In the genomic region with DNA sequence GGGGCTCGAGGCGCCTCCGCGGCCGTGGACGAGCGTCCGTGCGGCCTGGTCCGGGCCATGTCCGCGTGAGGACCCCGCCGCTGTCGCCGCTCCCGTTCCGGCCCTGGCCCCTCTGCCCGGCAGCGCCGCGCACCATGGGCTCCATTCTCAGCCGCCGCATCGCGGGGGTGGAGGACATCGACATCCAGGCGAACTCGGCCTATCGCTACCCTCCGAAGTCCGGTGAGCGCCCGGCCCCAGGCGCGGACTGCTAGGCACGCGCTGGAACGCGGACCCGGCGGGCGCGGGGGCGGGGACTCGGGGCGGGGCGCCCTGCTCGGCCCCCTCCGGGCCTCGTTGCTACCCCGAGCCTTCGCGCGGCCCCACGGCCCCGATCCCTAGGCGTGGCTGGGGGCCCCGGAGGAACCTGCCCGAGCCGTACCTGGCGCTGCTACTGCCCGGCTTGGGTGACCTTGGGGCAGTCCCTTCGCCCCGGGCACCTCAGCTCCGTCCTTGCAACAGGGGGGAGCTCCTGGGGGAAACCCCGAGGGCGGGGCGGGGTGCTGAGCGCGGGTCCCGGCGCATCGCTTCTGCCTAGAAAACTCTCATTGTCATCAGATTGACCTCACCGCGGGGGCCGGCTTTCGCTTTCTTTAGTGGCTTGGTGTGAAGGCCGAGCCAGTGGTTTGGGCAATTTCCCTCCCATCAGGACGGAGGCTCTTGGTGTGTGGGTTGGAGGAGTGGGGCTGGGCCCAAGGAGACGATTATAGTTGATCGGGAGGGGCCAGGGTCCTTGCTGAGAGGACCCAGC, we compare ENCODE assay signal across 1 cellular context.
A peak's percentile ranks its signal among the peaks of the same experiment; 100 is the strongest.
TF ChIP-seq lines count a peak whose summit lies in the region.

No MANE protein-coding gene starts in this region.

TF ChIP-seq in HepG2, 621 proteins besides CTCF, POLR2A, EP300 and RAD21 (continued from another document):
- 0 out of 2 replicates have a peak, but pooled peaks have one; percentile 3 for TF ChIP-seq HOXA5 (CRISPR knock-in tag; IDR thresholded peaks at IDR 0.05)
- no peak for TF ChIP-seq ZNF343 (CRISPR knock-in tag; IDR thresholded peaks at IDR 0.05)
- TF ChIP-seq PRPF4 (IDR thresholded peaks at IDR 0.05; ENCODE audit: low read depth, low read length, poor library complexity, severe bottlenecking): no peak
- no peak; the same call in 1 of the 2 replicates for TF ChIP-seq MEF2D (CRISPR knock-in tag; IDR thresholded peaks at IDR 0.05)
- TF ChIP-seq ZNF564 (CRISPR knock-in tag; IDR thresholded peaks at IDR 0.05): no peak; the same call in 1 of the 2 replicates
- peak; percentile 28; the same call in 1 of the 2 replicates for TF ChIP-seq MYPOP (CRISPR knock-in tag; IDR thresholded peaks at IDR 0.05)
- TF ChIP-seq REL (CRISPR knock-in tag; conservative IDR thresholded peaks at IDR 0.05): no peak
- TF ChIP-seq ZNF382 (CRISPR knock-in tag; IDR thresholded peaks at IDR 0.05; ENCODE audit: borderline replicate concordance): no peak
- TF ChIP-seq, protein P1, sequence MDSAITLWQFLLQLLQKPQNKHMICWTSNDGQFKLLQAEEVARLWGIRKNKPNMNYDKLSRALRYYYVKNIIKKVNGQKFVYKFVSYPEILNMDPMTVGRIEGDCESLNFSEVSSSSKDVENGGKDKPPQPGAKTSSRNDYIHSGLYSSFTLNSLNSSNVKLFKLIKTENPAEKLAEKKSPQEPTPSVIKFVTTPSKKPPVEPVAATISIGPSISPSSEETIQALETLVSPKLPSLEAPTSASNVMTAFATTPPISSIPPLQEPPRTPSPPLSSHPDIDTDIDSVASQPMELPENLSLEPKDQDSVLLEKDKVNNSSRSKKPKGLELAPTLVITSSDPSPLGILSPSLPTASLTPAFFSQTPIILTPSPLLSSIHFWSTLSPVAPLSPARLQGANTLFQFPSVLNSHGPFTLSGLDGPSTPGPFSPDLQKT (CRISPR knock-in tag; IDR thresholded peaks at IDR 0.05; ENCODE audit: borderline replicate concordance): no peak
- TF ChIP-seq NFYC (CRISPR knock-in tag; IDR thresholded peaks at IDR 0.05): no peak
- TF ChIP-seq ARNT (IDR thresholded peaks at IDR 0.05): no peak
- TF ChIP-seq, protein P2, sequence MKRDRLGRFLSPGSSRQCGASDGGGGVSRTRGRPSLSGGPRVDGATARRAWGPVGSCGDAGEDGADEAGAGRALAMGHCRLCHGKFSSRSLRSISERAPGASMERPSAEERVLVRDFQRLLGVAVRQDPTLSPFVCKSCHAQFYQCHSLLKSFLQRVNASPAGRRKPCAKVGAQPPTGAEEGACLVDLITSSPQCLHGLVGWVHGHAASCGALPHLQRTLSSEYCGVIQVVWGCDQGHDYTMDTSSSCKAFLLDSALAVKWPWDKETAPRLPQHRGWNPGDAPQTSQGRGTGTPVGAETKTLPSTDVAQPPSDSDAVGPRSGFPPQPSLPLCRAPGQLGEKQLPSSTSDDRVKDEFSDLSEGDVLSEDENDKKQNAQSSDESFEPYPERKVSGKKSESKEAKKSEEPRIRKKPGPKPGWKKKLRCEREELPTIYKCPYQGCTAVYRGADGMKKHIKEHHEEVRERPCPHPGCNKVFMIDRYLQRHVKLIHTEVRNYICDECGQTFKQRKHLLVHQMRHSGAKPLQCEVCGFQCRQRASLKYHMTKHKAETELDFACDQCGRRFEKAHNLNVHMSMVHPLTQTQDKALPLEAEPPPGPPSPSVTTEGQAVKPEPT (CRISPR knock-in tag; IDR thresholded peaks at IDR 0.05; ENCODE audit: low read depth): peak; percentile 49; the same call in 1 of the 2 replicates
- no peak for TF ChIP-seq ZBTB21 (CRISPR knock-in tag; IDR thresholded peaks at IDR 0.05)
- TF ChIP-seq ZNF263 (CRISPR knock-in tag; IDR thresholded peaks at IDR 0.05): 0 out of 2 replicates have a peak, but pooled peaks have one; percentile 15
TF ChIP-seq in HepG2: peak in this region for 149.
